ENCODE assay signal across 30 cellular contexts in the genomic region with DNA sequence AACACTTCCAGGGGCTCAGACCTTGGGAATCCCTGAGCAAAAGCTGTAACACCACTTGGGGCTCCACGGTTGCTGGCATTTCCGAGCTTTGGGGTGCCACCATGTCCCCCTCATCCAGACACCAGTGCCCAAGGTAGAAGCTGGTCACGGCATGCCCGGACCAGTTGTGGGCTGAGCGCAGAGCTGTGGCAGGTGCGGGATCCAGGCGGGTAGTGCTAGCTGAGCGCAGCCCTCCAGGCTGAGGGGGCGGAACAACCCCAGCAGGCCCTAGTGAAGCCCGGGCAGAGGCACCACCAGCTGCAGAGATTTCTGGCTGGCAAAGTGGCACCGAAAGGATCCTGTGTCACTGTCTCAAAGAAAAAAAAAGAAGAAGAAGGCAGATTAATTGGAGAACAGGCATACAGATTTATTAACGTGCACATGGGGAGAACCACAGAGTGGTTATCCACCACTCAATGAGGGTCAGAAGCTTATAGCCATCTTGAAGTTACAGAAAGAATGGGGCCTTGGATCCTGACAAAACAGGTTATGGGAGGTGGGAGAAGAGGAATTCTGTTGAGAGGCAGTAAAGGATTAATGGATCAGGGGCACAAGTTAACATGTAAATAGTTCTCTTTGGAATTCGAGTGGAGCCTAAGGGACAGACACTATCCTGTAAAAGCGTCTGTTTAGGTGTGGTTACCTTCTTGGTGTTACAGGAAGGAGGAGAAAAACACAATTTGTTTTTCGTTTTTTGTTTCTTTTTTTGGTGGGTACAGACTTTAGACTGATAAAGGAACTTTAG.
"Had no signal": no experiment of that assay in that cellular context is flagged by ENCODE, and none has a peak within 500 bp of the region (broad histone marks: within the 10 kb centered on the region; RNA-seq: fewer than 3 reads in every experiment).

No MANE protein-coding gene starts in this region.

- H3K4me3 Mint-ChIP-seq: activated CD4-positive, alpha-beta memory T cell treated with anti-CD3 and anti-CD28 coated beads, Interleukin-2, amount 10 ng/mL, durations not matched to agents 7 days and 5 days; activated CD4-positive, alpha-beta T cell treated with anti-CD3 and anti-CD28 coated beads, Interleukin-2, amount 10 ng/mL, durations not matched to agents 7 days and 5 days; activated T-cell treated with anti-CD3 and anti-CD28 coated beads, Interleukin-2, amount 50 U/mL, for 4 hours; central memory CD8-positive, alpha-beta T cell; naive thymus-derived CD8-positive, alpha-beta T cell; stimulated activated memory B cell treated with anti-CD40 and anti-IgM and Interleukin-4, amounts not matched to agents 10 μg/mL and 1 μg/mL and 100 μg/mL, for 72 hours; stimulated activated naive CD8-positive, alpha-beta T cell treated with anti-CD3 and anti-CD28 coated beads, Interleukin-15, amount 100 ng/mL, for 72 hours had no signal

- H3K9me3 Mint-ChIP-seq: central memory CD8-positive, alpha-beta T cell had no signal

- H3K36me3 ChIP-seq: gastrocnemius medialis, right atrium auricular region, upper lobe of right lung had no signal

- H3K4me3 ChIP-seq: gastrocnemius medialis, right atrium auricular region, smooth muscle cell, upper lobe of right lung had no signal

- FAIRE-seq: bronchial epithelial cell, colon, endometrium, keratinocyte had no signal

- DNase-seq: activated CD4-positive, alpha-beta memory T cell treated with anti-CD3 and anti-CD28 coated beads, Interleukin-2, amount 10 ng/mL, durations not matched to agents 7 days and 5 days; activated CD4-positive, alpha-beta T cell treated with anti-CD3 and anti-CD28 coated beads for 1 hour; activated CD4-positive, alpha-beta T cell treated with anti-CD3 and anti-CD28 coated beads, Interleukin-2, amount 10 ng/mL, durations not matched to agents 7 days and 5 days; activated naive CD4-positive, alpha-beta T cell; activated T-cell treated with anti-CD3 and anti-CD28 coated beads, Interleukin-2, amount 50 U/mL, for 4 hours; dermis blood vessel endothelial cell; effector CD4-positive, alpha-beta T cell; gastrocnemius medialis; glutamatergic neuron; left colon; mammary epithelial cell; midbrain; naive thymus-derived CD8-positive, alpha-beta T cell; stimulated activated CD4-positive, alpha-beta T cell treated with anti-CD3 and anti-CD28 coated beads, Interleukin-1b, Interleukin-23, amount 100 ng/mL, for 48 hours; stimulated activated CD4-positive, alpha-beta T cell treated with anti-CD3 and anti-CD28 coated beads, Interleukin-4, amount 100 ng/mL, for 4 hours; stimulated activated CD8-positive, alpha-beta memory T cell treated with anti-CD3 and anti-CD28 coated beads, Interleukin-4, amount 100 ng/mL, for 48 hours; stimulated activated naive CD8-positive, alpha-beta T cell treated with anti-CD3 and anti-CD28 coated beads, Interleukin-15, amount 100 ng/mL, for 72 hours; substantia nigra; T-helper 2 cell; upper lobe of right lung had no signal

- H3K9me3 ChIP-seq: gastrocnemius medialis, upper lobe of right lung had no signal

- H3K27ac Mint-ChIP-seq: activated CD4-positive, alpha-beta memory T cell treated with anti-CD3 and anti-CD28 coated beads, Interleukin-2, amount 10 ng/mL, durations not matched to agents 7 days and 5 days; activated CD4-positive, alpha-beta T cell treated with anti-CD3 and anti-CD28 coated beads, Interleukin-2, amount 10 ng/mL, durations not matched to agents 7 days and 5 days; activated naive CD4-positive, alpha-beta T cell treated with anti-CD3 and anti-CD28 coated beads, Interleukin-2, amount 50 U/mL, for 72 hours; activated T-helper 2 cell treated with anti-CD3 and anti-CD28 coated beads, Interferon-gamma antibody, Interleukin-2, Interleukin-4, amounts not matched to agents 10 μg/mL and 5 μg/mL and 100 μg/mL, durations not matched to agents 14 hours and 24 hours and 36 hours; naive thymus-derived CD8-positive, alpha-beta T cell; stimulated activated memory B cell treated with anti-CD40 and anti-IgM and Interleukin-4, amounts not matched to agents 10 μg/mL and 1 μg/mL and 100 μg/mL, for 72 hours; stimulated activated naive CD8-positive, alpha-beta T cell treated with anti-CD3 and anti-CD28 coated beads, Interleukin-15, amount 100 ng/mL, for 72 hours had no signal

- H3K4me1 Mint-ChIP-seq: activated CD4-positive, alpha-beta memory T cell treated with anti-CD3 and anti-CD28 coated beads, Interleukin-2, amount 10 ng/mL, durations not matched to agents 7 days and 5 days; activated CD4-positive, alpha-beta T cell treated with anti-CD3 and anti-CD28 coated beads, Interleukin-2, amount 10 ng/mL, durations not matched to agents 7 days and 5 days; central memory CD8-positive, alpha-beta T cell; naive thymus-derived CD8-positive, alpha-beta T cell; stimulated activated memory B cell treated with anti-CD40 and anti-IgM and Interleukin-4, amounts not matched to agents 10 μg/mL and 1 μg/mL and 100 μg/mL, for 72 hours; stimulated activated naive CD8-positive, alpha-beta T cell treated with anti-CD3 and anti-CD28 coated beads, Interleukin-15, amount 100 ng/mL, for 72 hours had no signal

- H3K27me3 Mint-ChIP-seq: activated CD4-positive, alpha-beta memory T cell treated with anti-CD3 and anti-CD28 coated beads, Interleukin-2, amount 10 ng/mL, durations not matched to agents 7 days and 5 days; stimulated activated memory B cell treated with anti-CD40 and anti-IgM and Interleukin-4, amounts not matched to agents 10 μg/mL and 1 μg/mL and 100 μg/mL, for 72 hours; stimulated activated naive CD8-positive, alpha-beta T cell treated with anti-CD3 and anti-CD28 coated beads, Interleukin-15, amount 100 ng/mL, for 72 hours had no signal

- ATAC-seq: activated naive CD4-positive, alpha-beta T cell treated with anti-CD3 and anti-CD28 coated beads, Interleukin-2, amount 50 U/mL, for 72 hours; activated T-cell treated with anti-CD3 and anti-CD28 coated beads, Interleukin-2, amount 50 U/mL, for 4 hours; gastrocnemius medialis; left colon; naive thymus-derived CD8-positive, alpha-beta T cell; stimulated activated memory B cell treated with anti-CD40 and anti-IgM and Interleukin-4, amounts not matched to agents 10 μg/mL and 1 μg/mL and 100 μg/mL, for 72 hours; stimulated activated naive CD8-positive, alpha-beta T cell treated with anti-CD3 and anti-CD28 coated beads, Interleukin-15, amount 100 ng/mL, for 72 hours; upper lobe of right lung had no signal

- H3K4me1 ChIP-seq: gastrocnemius medialis, right atrium auricular region, upper lobe of right lung had no signal

- H3K27me3 ChIP-seq: gastrocnemius medialis, right atrium auricular region, upper lobe of right lung had no signal

- H3K27ac ChIP-seq: gastrocnemius medialis, right atrium auricular region, upper lobe of right lung had no signal

- H3K4me2 ChIP-seq: smooth muscle cell had no signal
